Comparison of ENCODE assay signal across 15 cellular contexts in genomic region chr17:57862990-57863667, GRCh38. TPM values are rescaled to one million over a fixed set of nuclear protein-coding genes. Genes with fewer than 3 reads are reported as not detected.
DNase-seq lines count a peak whose midpoint lies in the region; ATAC-seq and TF ChIP-seq lines count a peak whose summit lies in the region.
"Had no signal": no experiment of that assay in that cellular context is flagged by ENCODE, and none has a peak within 500 bp of the region (broad histone marks: within the 10 kb centered on the region; RNA-seq: fewer than 3 reads in every experiment).

No MANE protein-coding gene starts in this region.

- H3K36me3 ChIP-seq in sigmoid colon, result peaks cover 0 to 20% (median 3%) of the 10 kb centered on the region in 4 donors
- H3K36me3 ChIP-seq: cardiac muscle cell had no signal

- intact Hi-C loops in sigmoid colon (cut with DNase I), result no loop called here

- no peaks in the 10 kb centered on the region for H3K9me3 ChIP-seq in sigmoid colon
- H3K9me3 ChIP-seq: neutrophil had no signal

- TF ChIP-seq POLR2A in sigmoid colon (IDR thresholded peaks at IDR 0.05), result no peak

- peak; percentile 12 for DNase-seq in DMS 273 treated with DMSO at 0.1 percent for 48 hours (lab: John Stamatoyannopoulos, UW)
- no peak for DNase-seq in RWPE1 (ENCODE audit: low spot score)
- peak; percentile 52 to 74 for DNase-seq in hippocampal formation (lab: John Stamatoyannopoulos, UW)
- DNase-seq in sigmoid colon, result peak; percentile 67
- DNase-seq in stimulated activated CD4-positive, alpha-beta T cell treated with anti-CD3 and anti-CD28 coated beads, Interleukin-2, amount 100 ng/mL, for 48 hours, result no peak
- DNase-seq in foreskin fibroblast, result no peak
- no peak for DNase-seq in cerebellum (ENCODE audit: low spot score)
- DNase-seq: activated CD4-positive, alpha-beta T cell treated with anti-CD3 and anti-CD28 coated beads, Interleukin-2, amount 50 U/mL, for 4 hours; activated gamma-delta T cell treated with Interleukin-2 at 50 U/mL for 16 hours; CD4-positive, alpha-beta memory T cell; left cardiac atrium; NCI-H187 had no signal

- TF ChIP-seq EP300 in sigmoid colon (IDR thresholded peaks at IDR 0.05), result no peak

- H3K4me3 ChIP-seq in sigmoid colon (no peak overlapping the region), foreskin fibroblast (ENCODE audit: low read depth in 1 of 2, low read length in 2 of 2) (no peak overlapping the region)
- H3K4me3 ChIP-seq: cardiac muscle cell had no signal

- peaks cover 0 to 71% (median 64%) of the 10 kb centered on the region in 4 donors for H3K4me1 ChIP-seq in sigmoid colon

- TF ChIP-seq CTCF in RWPE1 (conservative IDR thresholded peaks at IDR 0.05; ENCODE audit: low read depth) (no peak), sigmoid colon (IDR thresholded peaks at IDR 0.05) (no peak), foreskin fibroblast (IDR thresholded peaks at IDR 0.05; ENCODE audit: low read depth, low read length) (no peak)

- H3K27ac ChIP-seq in RWPE1 (peak overlapping the region; percentile 79), sigmoid colon (peak overlapping the region; percentile 92 to 97 (median 94))
- H3K27ac ChIP-seq: cardiac muscle cell, neutrophil had no signal

- POLR2A ChIA-PET in RWPE1 (lab: Yijun Ruan, JAX; ENCODE audit: low non-redundant PET), result interaction anchor here (0.6 kb wide), 2 partner anchors 13 to 24 kb away, joined by 3 to 8 read pairs; no protein-coding TSS in a partner anchor

- ATAC-seq in GM21526 (IDR thresholded peaks at IDR 0.05; ENCODE audit: low FRiP score, unreplicated experiment), result no peak

- 82 to 88% methylated on average over 11 of the region's 11 CpGs for WGBS in sigmoid colon, 2 donors

- CTCF ChIA-PET in RWPE1 (lab: Yijun Ruan, JAX), result interaction anchor here (0.6 to 0.8 kb wide), 4 partner anchors 9 to 752 kb away, joined by 3 to 5 read pairs (median 4); no protein-coding TSS in a partner anchor

- H3K27me3 ChIP-seq in sigmoid colon, result no peaks in the 10 kb centered on the region
- H3K27me3 ChIP-seq: neutrophil had no signal

RNA-seq across cellular contexts. Expression of gene MRPS23, which starts 13.3 kb away (rescaled TPM):
- 10 to 100 TPM in 3 of 4 donors, 1 to 10 TPM in 1; 9.5 to 15.1 (median 13.3) TPM for total RNA-seq in sigmoid colon
- 10 to 100 TPM; 16.6 to 43.9 (median 17.4) TPM for polyA plus RNA-seq in sigmoid colon
- total RNA-seq in cerebellum, result 17.1 TPM

Comparison
In these comparisons a context has a peak if more than half of its experiments do, and no peak if none do; other contexts are left out.
1. DNase-seq: peak in DMS 273 treated with DMSO at 0.1 percent for 48 hours (single experiment), hippocampal formation (2 of 2) and sigmoid colon (single experiment); none in RWPE1 (single experiment), stimulated activated CD4-positive, alpha-beta T cell treated with anti-CD3 and anti-CD28 coated beads, Interleukin-2, amount 100 ng/mL, for 48 hours (0 of 2), foreskin fibroblast (0 of 2) and cerebellum (single experiment).